ENCODE assay signal across 19 cellular contexts in genomic region chr3:99458013-99458412, GRCh38.
"Had no signal": no experiment of that assay in that cellular context is flagged by ENCODE, and none has a peak within 500 bp of the region (broad histone marks: within the 10 kb centered on the region; RNA-seq: fewer than 3 reads in every experiment).

No MANE protein-coding gene starts in this region.

- H3K4me1 ChIP-seq: ascending aorta, thyroid gland had no signal

- ATAC-seq: activated CD4-positive, alpha-beta T cell treated with anti-CD3 and anti-CD28 coated beads for 36 hours; left ventricle myocardium superior; WTC11 had no signal

- H3K36me3 Mint-ChIP-seq: activated naive CD4-positive, alpha-beta T cell treated with anti-CD3 and anti-CD28 coated beads, Interleukin-2, amount 50 U/mL, for 24 hours; memory B cell had no signal

- H3K27ac Mint-ChIP-seq: activated CD4-positive, alpha-beta T cell treated with anti-CD3 and anti-CD28 coated beads for 36 hours; activated naive CD4-positive, alpha-beta T cell treated with anti-CD3 and anti-CD28 coated beads, Interleukin-2, amount 50 U/mL, for 24 hours; immature natural killer cell; memory B cell; progenitor cell of endocrine pancreas; WTC11 had no signal

- H3K4me3 Mint-ChIP-seq: activated CD4-positive, alpha-beta T cell treated with anti-CD3 and anti-CD28 coated beads for 36 hours; activated naive CD4-positive, alpha-beta T cell treated with anti-CD3 and anti-CD28 coated beads, Interleukin-2, amount 50 U/mL, for 24 hours; central memory CD8-positive, alpha-beta T cell; immature natural killer cell; memory B cell; neural crest cell; WTC11 had no signal

- H3K4me1 Mint-ChIP-seq: activated CD4-positive, alpha-beta T cell treated with anti-CD3 and anti-CD28 coated beads for 36 hours; activated naive CD4-positive, alpha-beta T cell treated with anti-CD3 and anti-CD28 coated beads, Interleukin-2, amount 50 U/mL, for 24 hours; central memory CD8-positive, alpha-beta T cell; immature natural killer cell; memory B cell; neural crest cell; WTC11 had no signal

- H3K27ac ChIP-seq: ascending aorta, thyroid gland had no signal

- FAIRE-seq: endometrium had no signal

- H3K9me3 ChIP-seq: ascending aorta, thyroid gland had no signal

- H3K27me3 ChIP-seq: ascending aorta, thyroid gland had no signal

- H3K27me3 Mint-ChIP-seq: activated CD4-positive, alpha-beta T cell treated with anti-CD3 and anti-CD28 coated beads for 36 hours; activated naive CD4-positive, alpha-beta T cell treated with anti-CD3 and anti-CD28 coated beads, Interleukin-2, amount 50 U/mL, for 24 hours; central memory CD8-positive, alpha-beta T cell; memory B cell; progenitor cell of endocrine pancreas had no signal

- DNase-seq: activated CD4-positive, alpha-beta T cell treated with anti-CD3 and anti-CD28 coated beads for 36 hours; activated CD4-positive, alpha-beta T cell treated with anti-CD3 and anti-CD28 coated beads, Interleukin-2, amount 50 U/mL, for 48 hours; activated gamma-delta T cell; cortex of kidney; immature natural killer cell; kidney glomerular epithelial cell; left ventricle myocardium superior; stimulated activated CD4-positive, alpha-beta T cell treated with anti-CD3 and anti-CD28 coated beads, Interleukin-12 subunit alpha, Interleukin-12 subunit beta, amount 100 ng/mL, for 4 hours; stimulated activated CD4-positive, alpha-beta T cell treated with anti-CD3 and anti-CD28 coated beads, Interleukin-2, amount 100 ng/mL, for 24 hours; stimulated activated naive CD4-positive, alpha-beta T cell treated with Interleukin-2 at 50 U/mL for 16 hours; thyroid gland had no signal

- H3K4me3 ChIP-seq: ascending aorta, thyroid gland had no signal

- H3K36me3 ChIP-seq: ascending aorta, thyroid gland had no signal
